In the genomic region with DNA sequence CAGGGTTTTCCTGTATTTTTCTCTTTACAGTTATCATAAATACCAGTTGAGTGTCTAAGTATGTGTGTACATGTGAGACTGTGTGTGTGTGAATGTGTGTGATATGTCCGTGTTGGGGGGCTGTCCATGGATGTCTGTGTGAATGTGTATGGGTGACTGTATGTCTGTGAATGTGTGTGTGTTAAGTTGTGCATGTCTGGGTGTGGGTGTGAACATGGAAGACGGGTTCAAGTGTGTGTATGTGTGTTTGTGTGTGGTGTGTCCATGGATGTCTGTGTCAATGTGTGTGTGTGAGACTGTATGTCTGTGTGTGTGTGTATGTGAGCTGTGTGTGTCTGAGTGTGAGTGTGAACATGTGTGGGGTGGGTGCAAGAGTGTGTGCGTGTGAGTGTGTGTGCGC, we compare ENCODE assay signal across 1 cellular context.
TF ChIP-seq lines count a peak whose summit lies in the region.

No MANE protein-coding gene starts in this region.

TF ChIP-seq in HepG2, 621 proteins besides CTCF, POLR2A, EP300 and RAD21 (continued from another document):
- TF ChIP-seq, protein P1, sequence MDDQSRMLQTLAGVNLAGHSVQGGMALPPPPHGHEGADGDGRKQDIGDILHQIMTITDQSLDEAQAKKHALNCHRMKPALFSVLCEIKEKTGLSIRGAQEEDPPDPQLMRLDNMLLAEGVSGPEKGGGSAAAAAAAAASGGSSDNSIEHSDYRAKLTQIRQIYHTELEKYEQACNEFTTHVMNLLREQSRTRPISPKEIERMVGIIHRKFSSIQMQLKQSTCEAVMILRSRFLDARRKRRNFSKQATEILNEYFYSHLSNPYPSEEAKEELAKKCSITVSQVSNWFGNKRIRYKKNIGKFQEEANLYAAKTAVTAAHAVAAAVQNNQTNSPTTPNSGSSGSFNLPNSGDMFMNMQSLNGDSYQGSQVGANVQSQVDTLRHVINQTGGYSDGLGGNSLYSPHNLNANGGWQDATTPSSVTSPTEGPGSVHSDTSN (CRISPR knock-in tag; IDR thresholded peaks at IDR 0.05; ENCODE audit: borderline replicate concordance) = no peak
TF ChIP-seq in HepG2: peak in this region for 2.
